Comparison of ENCODE assay signal across 18 cellular contexts in the genomic region with DNA sequence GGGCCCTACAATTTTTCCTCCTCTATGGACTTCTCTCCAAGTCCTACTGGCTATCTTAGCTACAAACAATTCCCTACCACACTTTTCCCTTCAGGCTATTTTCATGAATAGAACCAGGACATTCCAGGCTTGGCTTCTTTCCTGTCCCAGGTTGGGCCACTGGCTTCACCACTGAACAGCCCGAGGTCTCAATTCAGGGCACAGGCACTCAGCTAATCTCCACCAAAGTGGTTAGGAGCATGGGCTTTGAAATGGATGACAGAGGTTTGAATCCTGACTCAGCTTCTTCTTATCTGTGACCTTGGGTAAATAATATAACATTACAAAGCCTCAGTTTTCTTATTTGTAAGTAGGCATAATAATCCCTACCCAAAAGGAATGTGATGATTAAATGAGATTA. TPM values are rescaled to one million over a fixed set of nuclear protein-coding genes. Genes with fewer than 3 reads are reported as not detected.
DNase-seq lines count a peak whose midpoint lies in the region; ATAC-seq and TF ChIP-seq lines count a peak whose summit lies in the region.
"Had no signal": no experiment of that assay in that cellular context is flagged by ENCODE, and none has a peak within 500 bp of the region (broad histone marks: within the 10 kb centered on the region; RNA-seq: fewer than 3 reads in every experiment).

No MANE protein-coding gene starts in this region.

- H2BK120ac ChIP-seq in IMR-90 (ENCODE audit: low read depth, low read length) (no peak overlapping the region), mesendoderm (ENCODE audit: low read depth, low read length) (no peak overlapping the region)

- no peak overlapping the region for H4K8ac ChIP-seq in IMR-90 (ENCODE audit: low read depth in 2 of 2, low read length in 2 of 2)
- no peak overlapping the region for H4K8ac ChIP-seq in mesendoderm (ENCODE audit: low read depth, low read length)

- no TSS peak for BruUV-seq in IMR-90 (replicated peaks; lab: Mats Ljungman, UMichigan)

- peaks cover 1% of the 10 kb centered on the region; the same call in 1 of the 2 replicates for H3K36me3 ChIP-seq in IMR-90 (ENCODE audit: control insufficient read depth, insufficient read depth, low read length)
- no peaks in the 10 kb centered on the region for H3K36me3 ChIP-seq in mesendoderm (ENCODE audit: control insufficient read depth, insufficient read depth, low read length)

- no peaks in the 10 kb centered on the region for H3K4me1 Mint-ChIP-seq in activated CD4-positive, alpha-beta T cell treated with anti-CD3 and anti-CD28 coated beads, Interleukin-2, amount 10 ng/mL, durations not matched to agents 7 days and 5 days
- H3K4me1 Mint-ChIP-seq in activated CD4-positive, alpha-beta T cell treated with anti-CD3 and anti-CD28 coated beads for 36 hours, result no peaks in the 10 kb centered on the region
- H3K4me1 Mint-ChIP-seq: IgD-negative memory B cell had no signal

- H3K27ac ChIP-seq in IMR-90 (ENCODE audit: insufficient read depth, low read length), result no peak overlapping the region
- peak overlapping the region; percentile 41 for H3K27ac ChIP-seq in mesendoderm (ENCODE audit: low read depth, low read length)
- H3K27ac ChIP-seq: BLaER1 had no signal

- TF ChIP-seq RAD21 in IMR-90 (IDR thresholded peaks at IDR 0.05; ENCODE audit: low read length), result no peak

- no peak for TF ChIP-seq POLR2A in IMR-90 (IDR thresholded peaks at IDR 0.05; ENCODE audit: low read depth, low read length)

- no peaks in the 10 kb centered on the region for H3K36me3 Mint-ChIP-seq in activated CD4-positive, alpha-beta T cell treated with anti-CD3 and anti-CD28 coated beads, Interleukin-2, amount 10 ng/mL, durations not matched to agents 7 days and 5 days (ENCODE audit: low read depth)
- H3K36me3 Mint-ChIP-seq in activated CD4-positive, alpha-beta T cell treated with anti-CD3 and anti-CD28 coated beads for 36 hours (ENCODE audit: low read depth), result no peaks in the 10 kb centered on the region

- in situ Hi-C loops in IMR-90 (cut with MboI; ENCODE audit: low sequenced_read_pairs), result no loop called here

- no peaks in the 10 kb centered on the region for H3K79me2 ChIP-seq in mesendoderm (ENCODE audit: control insufficient read depth, insufficient read depth, low read length)

- H3K27me3 ChIP-seq in IMR-90 (ENCODE audit: control insufficient read depth, insufficient read depth, low read length), result no peaks in the 10 kb centered on the region
- no peaks in the 10 kb centered on the region for H3K27me3 ChIP-seq in mesendoderm (ENCODE audit: insufficient read depth, low read length, poor library complexity)
- H3K27me3 ChIP-seq: BLaER1 had no signal

- H2AK5ac ChIP-seq in IMR-90 (ENCODE audit: low read depth, low read length), result no peak overlapping the region
- no peak overlapping the region for H2AK5ac ChIP-seq in mesendoderm (ENCODE audit: low read length)

- H3K9me3 Mint-ChIP-seq in activated CD4-positive, alpha-beta T cell treated with anti-CD3 and anti-CD28 coated beads, Interleukin-2, amount 10 ng/mL, durations not matched to agents 7 days and 5 days, result no peaks in the 10 kb centered on the region
- H3K9me3 Mint-ChIP-seq in activated CD4-positive, alpha-beta T cell treated with anti-CD3 and anti-CD28 coated beads for 36 hours (ENCODE audit: low read depth), result no peaks in the 10 kb centered on the region
- H3K9me3 Mint-ChIP-seq: IgD-negative memory B cell; T-helper 1 cell treated with Interleukin-12 subunit alpha and Interleukin-12 subunit beta and Interleukin-4 antibody, amounts not matched to agents 30 μg/mL and 1 μg/mL, for 36 hours had no signal

- intact Hi-C loops in activated CD4-positive, alpha-beta T cell treated with anti-CD3 and anti-CD28 coated beads for 36 hours (cut with DNase I, micrococcal nuclease), result no loop called here
- intact Hi-C loops in IMR-90 (cut with micrococcal nuclease), result no loop called here

- no peak for TF ChIP-seq CTCF in IMR-90 (conservative IDR thresholded peaks at IDR 0.05; ENCODE audit: low read depth, low read length)

- H3K27ac Mint-ChIP-seq in activated CD4-positive, alpha-beta T cell treated with anti-CD3 and anti-CD28 coated beads, Interleukin-2, amount 10 ng/mL, durations not matched to agents 7 days and 5 days, result peak overlapping the region; percentile 5
- H3K27ac Mint-ChIP-seq in activated CD4-positive, alpha-beta T cell treated with anti-CD3 and anti-CD28 coated beads for 36 hours, result no peak overlapping the region
- H3K27ac Mint-ChIP-seq: IgD-negative memory B cell; T-helper 1 cell treated with Interleukin-12 subunit alpha and Interleukin-12 subunit beta and Interleukin-4 antibody, amounts not matched to agents 30 μg/mL and 1 μg/mL, for 36 hours had no signal

- no peak overlapping the region for H2AFZ ChIP-seq in IMR-90 (replicated peaks; ENCODE audit: low read length, poor library complexity)

- H3K4me2 ChIP-seq in IMR-90 (ENCODE audit: low read depth, low read length) (no peak overlapping the region), mesendoderm (ENCODE audit: low read length) (no peak overlapping the region)
- H3K4me2 ChIP-seq: BLaER1 had no signal

- H3K56ac ChIP-seq in IMR-90 (ENCODE audit: extremely low read depth, insufficient read depth, low read length) (no peak overlapping the region), mesendoderm (ENCODE audit: low read length) (no peak overlapping the region)

- H3K9me1 ChIP-seq in IMR-90 (ENCODE audit: insufficient read depth, low read length), result no peaks in the 10 kb centered on the region

- no peak for DNase-seq in activated CD4-positive, alpha-beta T cell treated with anti-CD3 and anti-CD28 coated beads, Interleukin-2, amount 10 ng/mL, durations not matched to agents 7 days and 5 days
- no peak for DNase-seq in activated CD4-positive, alpha-beta T cell treated with anti-CD3 and anti-CD28 coated beads for 36 hours
- DNase-seq in IMR-90 (peak; percentile 23), astrocyte of the hippocampus (ENCODE audit: low read depth, low spot score) (peak; percentile 60), mesendoderm (peak; percentile 71), inferior parietal cortex (ENCODE audit: extremely low spot score) (no peak), GF-D8 (lab: John Stamatoyannopoulos, UW) (no peak)
- DNase-seq: 8988T, H7, NCI-H1048, NCI-H146, NCI-H2081 treated with DMSO at 0.1 percent for 48 hours had no signal

- H3K4me3 ChIP-seq in IMR-90 (ENCODE audit: insufficient read depth, low read depth, low read length), result no peak overlapping the region
- no peak overlapping the region for H3K4me3 ChIP-seq in mesendoderm (ENCODE audit: low read length)
- H3K4me3 ChIP-seq: BLaER1 had no signal

- POLR2A ChIA-PET in activated CD4-positive, alpha-beta T cell treated with anti-CD3 and anti-CD28 coated beads, Interleukin-2, amount 10 ng/mL, durations not matched to agents 7 days and 5 days (lab: Charles Lee), result no interaction called here
- POLR2A ChIA-PET in activated CD4-positive, alpha-beta T cell treated with anti-CD3 and anti-CD28 coated beads for 36 hours (lab: Charles Lee), result no interaction called here
- POLR2A ChIA-PET in IMR-90 (lab: Charles Lee; ENCODE audit: unreplicated experiment), result no interaction called here

- CTCF ChIA-PET in activated CD4-positive, alpha-beta T cell treated with anti-CD3 and anti-CD28 coated beads, Interleukin-2, amount 10 ng/mL, durations not matched to agents 7 days and 5 days (lab: Charles Lee), result interaction anchor here (0.9 to 1.4 kb wide), 3 partner anchors 23 to 101 kb away, joined by 3 read pairs; no protein-coding TSS in a partner anchor
- CTCF ChIA-PET in activated CD4-positive, alpha-beta T cell treated with anti-CD3 and anti-CD28 coated beads for 36 hours (lab: Charles Lee), result interaction anchor here (0.5 to 1.0 kb wide), 4 partner anchors 23 to 145 kb away, joined by 3 to 4 read pairs (median 3); no protein-coding TSS in a partner anchor
- CTCF ChIA-PET in IMR-90 (lab: Yijun Ruan, JAX), result no interaction called here

- H4K5ac ChIP-seq in IMR-90 (ENCODE audit: low read depth, low read length) (no peak overlapping the region), mesendoderm (ENCODE audit: low read length) (no peak overlapping the region)

- no peak overlapping the region for H2BK20ac ChIP-seq in IMR-90 (ENCODE audit: low read depth, low read length)

- H3K27me3 Mint-ChIP-seq in activated CD4-positive, alpha-beta T cell treated with anti-CD3 and anti-CD28 coated beads, Interleukin-2, amount 10 ng/mL, durations not matched to agents 7 days and 5 days, result no peaks in the 10 kb centered on the region
- no peaks in the 10 kb centered on the region for H3K27me3 Mint-ChIP-seq in activated CD4-positive, alpha-beta T cell treated with anti-CD3 and anti-CD28 coated beads for 36 hours
- H3K27me3 Mint-ChIP-seq: IgD-negative memory B cell had no signal

- no peaks in the 10 kb centered on the region for H3K9me3 ChIP-seq in IMR-90 (ENCODE audit: control insufficient read depth, insufficient read depth, low read length)
- H3K9me3 ChIP-seq: BLaER1 had no signal

- no peak overlapping the region for H3K18ac ChIP-seq in IMR-90 (ENCODE audit: low read depth, low read length)
- H3K18ac ChIP-seq in mesendoderm (ENCODE audit: low read length), result no peak overlapping the region

- no peak overlapping the region for H2BK5ac ChIP-seq in IMR-90 (ENCODE audit: low read depth, low read length, poor library complexity, severe bottlenecking)
- H2BK5ac ChIP-seq in mesendoderm (ENCODE audit: low read length), result no peak overlapping the region

- no peaks in the 10 kb centered on the region; a peak in 1 of 4 replicates for H3K79me1 ChIP-seq in IMR-90 (ENCODE audit: low read depth in 1 of 2, low read length in 2 of 2)
- H3K79me1 ChIP-seq in mesendoderm (ENCODE audit: low read length), result no peaks in the 10 kb centered on the region

- H2BK15ac ChIP-seq in IMR-90 (ENCODE audit: low read depth, low read length) (no peak overlapping the region), mesendoderm (replicated peaks; ENCODE audit: low read depth) (no peak overlapping the region)

- no peaks in the 10 kb centered on the region for H4K20me1 ChIP-seq in IMR-90 (ENCODE audit: insufficient read depth, low read length)
- H4K20me1 ChIP-seq: BLaER1 had no signal

- no peak overlapping the region for H3K14ac ChIP-seq in IMR-90 (replicated peaks; ENCODE audit: low read depth, low read length)

- H3K4ac ChIP-seq in IMR-90 (ENCODE audit: low read depth, low read length) (no peak overlapping the region), mesendoderm (ENCODE audit: low read depth, low read length) (no peak overlapping the region)

- no peak overlapping the region for H4K91ac ChIP-seq in IMR-90 (ENCODE audit: insufficient read depth, low read depth, low read length)

- no peak overlapping the region for H2AK9ac ChIP-seq in IMR-90 (replicated peaks; ENCODE audit: low read depth, low read length, poor library complexity)

- ATAC-seq in activated CD4-positive, alpha-beta T cell treated with anti-CD3 and anti-CD28 coated beads for 36 hours, result no peak
- ATAC-seq in IMR-90 (ENCODE audit: low read depth) (no peak), GM18861 (IDR thresholded peaks at IDR 0.05; ENCODE audit: unreplicated experiment) (no peak)
- ATAC-seq: Right ventricle myocardium inferior, SK-N-SH treated with all-trans-retinoic acid at 6 μM for 48 hours had no signal

- dilution Hi-C loops in IMR-90 (cut with HindIII; ENCODE audit: low sequenced_read_pairs, unreplicated experiment), result no loop called here

- H3K23ac ChIP-seq in IMR-90 (ENCODE audit: low read depth, low read length), result no peak overlapping the region
- no peak overlapping the region for H3K23ac ChIP-seq in mesendoderm (ENCODE audit: low read length)

- H3K4me3 Mint-ChIP-seq in activated CD4-positive, alpha-beta T cell treated with anti-CD3 and anti-CD28 coated beads, Interleukin-2, amount 10 ng/mL, durations not matched to agents 7 days and 5 days, result no peak overlapping the region
- no peak overlapping the region for H3K4me3 Mint-ChIP-seq in activated CD4-positive, alpha-beta T cell treated with anti-CD3 and anti-CD28 coated beads for 36 hours
- H3K4me3 Mint-ChIP-seq: IgD-negative memory B cell; T-helper 1 cell treated with Interleukin-12 subunit alpha and Interleukin-12 subunit beta and Interleukin-4 antibody, amounts not matched to agents 30 μg/mL and 1 μg/mL, for 36 hours had no signal

- H3K9ac ChIP-seq in IMR-90 (ENCODE audit: low read depth, low read length) (no peak overlapping the region), mesendoderm (ENCODE audit: low read length) (no peak overlapping the region)
- H3K9ac ChIP-seq: BLaER1 had no signal

- no CpG with 5 or more reads among the region's 1 CpG for WGBS in IMR-90 (ENCODE audit: extremely low coverage in 2 of 2, insufficient read length in 1 of 2), 2 experiments
- no CpG with 5 or more reads among the region's 1 CpG for WGBS in mesendoderm (ENCODE audit: extremely low coverage, insufficient coverage, low lambda C conversion rate)

- no peaks in the 10 kb centered on the region for H3K4me1 ChIP-seq in IMR-90 (ENCODE audit: control insufficient read depth, insufficient read depth, low read length)
- peaks cover 12% of the 10 kb centered on the region for H3K4me1 ChIP-seq in mesendoderm (ENCODE audit: control insufficient read depth, low read depth, low read length)
- H3K4me1 ChIP-seq: BLaER1 had no signal

RNA-seq across cellular contexts. Expression of gene ZNF629, which starts 50.9 kb away (rescaled TPM):
- total RNA-seq in activated CD4-positive, alpha-beta T cell treated with anti-CD3 and anti-CD28 coated beads, Interleukin-2, amount 10 ng/mL, durations not matched to agents 7 days and 5 days, result 1 to 10 TPM; 1.4 TPM
- 1 to 10 TPM; 3.4 to 3.7 TPM for total RNA-seq in activated CD4-positive, alpha-beta T cell treated with anti-CD3 and anti-CD28 coated beads for 36 hours
- total RNA-seq in IMR-90 (2012; rRNA removed), result 9.1 and 9.4 TPM in 2 replicates
- polyA plus RNA-seq in IMR-90 (2012; rRNA removed), result 6.6 and 7.3 TPM in 2 replicates
- polyA plus RNA-seq in IMR-90 (2012; cell fraction: cytosol; rRNA removed), result 3.2 and 4.6 TPM in 2 replicates
- polyA plus RNA-seq in IMR-90 (2012; cell fraction: nucleus; rRNA removed; ENCODE audit: low replicate concordance), result 9.8 and 11.9 TPM in 2 replicates
- polyA plus RNA-seq in mesendoderm (2013, experiment 1 of 2), result 10.8 TPM
- polyA plus RNA-seq in mesendoderm (2013, experiment 2 of 2), result 10.3 TPM

RNA-seq across cellular contexts. Expression of gene BCL7C, which starts 56.0 kb away (rescaled TPM):
- 10 to 100 TPM; 21.8 to 22.1 TPM for total RNA-seq in activated CD4-positive, alpha-beta T cell treated with anti-CD3 and anti-CD28 coated beads, Interleukin-2, amount 10 ng/mL, durations not matched to agents 7 days and 5 days
- total RNA-seq in activated CD4-positive, alpha-beta T cell treated with anti-CD3 and anti-CD28 coated beads for 36 hours, result 10 to 100 TPM; 19.5 to 20.4 TPM
- total RNA-seq in IMR-90 (2012; rRNA removed), result 32.3 and 38.6 TPM in 2 replicates
- 34.9 and 54.4 TPM in 2 replicates for polyA plus RNA-seq in IMR-90 (2012; rRNA removed)
- 31.1 and 41.3 TPM in 2 replicates for polyA plus RNA-seq in IMR-90 (2012; cell fraction: cytosol; rRNA removed)
- polyA plus RNA-seq in IMR-90 (2012; cell fraction: nucleus; rRNA removed; ENCODE audit: low replicate concordance), result 14.9 and 16.0 TPM in 2 replicates
- polyA plus RNA-seq in mesendoderm (2013, experiment 1 of 2), result 24.5 TPM
- polyA plus RNA-seq in mesendoderm (2013, experiment 2 of 2), result 23.1 TPM

RNA-seq across cellular contexts. Expression of gene CTF1, which starts 58.5 kb away (rescaled TPM):
- total RNA-seq in activated CD4-positive, alpha-beta T cell treated with anti-CD3 and anti-CD28 coated beads, Interleukin-2, amount 10 ng/mL, durations not matched to agents 7 days and 5 days, result under 1 TPM; 0.22 to 0.31 TPM
- under 1 TPM; 0.18 TPM for total RNA-seq in activated CD4-positive, alpha-beta T cell treated with anti-CD3 and anti-CD28 coated beads for 36 hours
- total RNA-seq in IMR-90 (2012; rRNA removed), result 0.18 and 0.56 TPM in 2 replicates
- polyA plus RNA-seq in IMR-90 (2012; rRNA removed), result 12.9 and 13.8 TPM in 2 replicates
- polyA plus RNA-seq in IMR-90 (2012; cell fraction: cytosol; rRNA removed), result 12.9 and 21.8 TPM in 2 replicates
- 10.8 and 14.0 TPM in 2 replicates for polyA plus RNA-seq in IMR-90 (2012; cell fraction: nucleus; rRNA removed; ENCODE audit: low replicate concordance)
- 1.7 TPM for polyA plus RNA-seq in mesendoderm (2013, experiment 1 of 2)
- polyA plus RNA-seq in mesendoderm (2013, experiment 2 of 2), result 1.6 TPM
- polyA plus RNA-seq: IgD-negative memory B cell had no signal

Comparison
In these comparisons a context has a peak if more than half of its experiments do, and no peak if none do; other contexts are left out.
1. DNase-seq: peak in IMR-90 (single experiment), astrocyte of the hippocampus (single experiment) and mesendoderm (single experiment); none in activated CD4-positive, alpha-beta T cell treated with anti-CD3 and anti-CD28 coated beads, Interleukin-2, amount 10 ng/mL, durations not matched to agents 7 days and 5 days (single experiment), activated CD4-positive, alpha-beta T cell treated with anti-CD3 and anti-CD28 coated beads for 36 hours (single experiment), inferior parietal cortex (single experiment) and GF-D8 (single experiment).